ENCODE assay signal across 13 cellular contexts in genomic region chr22:44260216-44261035, GRCh38. TPM values are rescaled to one million over a fixed set of nuclear protein-coding genes. Genes with fewer than 3 reads are reported as not detected.
"Had no signal": no experiment of that assay in that cellular context is flagged by ENCODE, and none has a peak within 500 bp of the region (broad histone marks: within the 10 kb centered on the region; RNA-seq: fewer than 3 reads in every experiment).

No MANE protein-coding gene starts in this region.

- DNase-seq: activated CD4-positive, alpha-beta T cell treated with anti-CD3 and anti-CD28 coated beads, Interleukin-2, amount 50 U/mL, for 4 hours; activated naive CD4-positive, alpha-beta T cell treated with anti-CD3 and anti-CD28 coated beads, Interleukin-2, amount 50 U/mL, for 16 hours; esophagus squamous epithelium; foreskin fibroblast; mammary epithelial cell; retina; small intestine; T-helper 1 cell; trophoblast cell had no signal

- ATAC-seq: activated CD8-positive, alpha-beta memory T cell treated with anti-CD3 and anti-CD28 coated beads, Interleukin-2, amount 10 ng/mL, durations not matched to agents 7 days and 5 days; pancreas; stimulated activated effector memory CD8-positive, alpha-beta T cell treated with anti-CD3 and anti-CD28 coated beads, Interleukin-12 subunit alpha, Interleukin-12 subunit beta, amount 100 ng/mL, for 72 hours had no signal

- H3K27me3 ChIP-seq: pancreas had no signal

- H3K27ac ChIP-seq: esophagus squamous epithelium, pancreas, SK-N-MC had no signal

- H3K4me1 ChIP-seq: esophagus squamous epithelium, pancreas had no signal

- H3K36me3 Mint-ChIP-seq: activated CD8-positive, alpha-beta memory T cell treated with anti-CD3 and anti-CD28 coated beads, Interleukin-2, amount 10 ng/mL, durations not matched to agents 7 days and 5 days had no signal

- H3K4me3 ChIP-seq: esophagus squamous epithelium, pancreas, SK-N-MC had no signal

- H3K4me3 Mint-ChIP-seq: activated CD8-positive, alpha-beta memory T cell treated with anti-CD3 and anti-CD28 coated beads, Interleukin-2, amount 10 ng/mL, durations not matched to agents 7 days and 5 days; stimulated activated effector memory CD8-positive, alpha-beta T cell treated with anti-CD3 and anti-CD28 coated beads, Interleukin-12 subunit alpha, Interleukin-12 subunit beta, amount 100 ng/mL, for 72 hours had no signal

- H3K9me3 Mint-ChIP-seq: stimulated activated effector memory CD8-positive, alpha-beta T cell treated with anti-CD3 and anti-CD28 coated beads, Interleukin-12 subunit alpha, Interleukin-12 subunit beta, amount 100 ng/mL, for 72 hours had no signal

- H3K9me3 ChIP-seq: pancreas had no signal

- H3K36me3 ChIP-seq: esophagus squamous epithelium, pancreas had no signal

RNA-seq across cellular contexts. Expression of gene SHISAL1, which starts 52.3 kb away (rescaled TPM):
- total RNA-seq: activated CD8-positive, alpha-beta memory T cell treated with anti-CD3 and anti-CD28 coated beads, Interleukin-2, amount 10 ng/mL, durations not matched to agents 7 days and 5 days had no signal
